ENCODE assay signal across 8 cellular contexts in genomic region chr3:71926242-71926560, GRCh38.
DNase-seq lines count a peak whose midpoint lies in the region; ATAC-seq and TF ChIP-seq lines count a peak whose summit lies in the region.

No MANE protein-coding gene starts in this region.

- no peak overlapping the region for H2BK120ac ChIP-seq in mesendoderm (ENCODE audit: low read depth, low read length)

- H3K27me3 Mint-ChIP-seq in CD8-positive, alpha-beta T cell (ENCODE audit: low read depth), result no peaks in the 10 kb centered on the region

- ATAC-seq in GM18511 (IDR thresholded peaks at IDR 0.05; ENCODE audit: unreplicated experiment), result peak; percentile 53
- peak; percentile 74 for ATAC-seq in body of pancreas
- ATAC-seq in CD8-positive, alpha-beta T cell, result no peak

- no peak overlapping the region for H3K27ac Mint-ChIP-seq in CD8-positive, alpha-beta T cell

- no peak overlapping the region for H4K5ac ChIP-seq in mesendoderm (ENCODE audit: low read length)

- 7 to 10% methylated on average over 2 of the region's 2 CpGs for WGBS in body of pancreas, 2 donors
- WGBS in mesendoderm (ENCODE audit: extremely low coverage, insufficient coverage, low lambda C conversion rate), result no CpG with 5 or more reads among the region's 2 CpGs

- no peak for TF ChIP-seq POLR2A in body of pancreas (IDR thresholded peaks at IDR 0.05)

- H3K4me2 ChIP-seq in mesendoderm (ENCODE audit: low read length), result no peak overlapping the region

- no peak overlapping the region for H4K8ac ChIP-seq in mesendoderm (ENCODE audit: low read depth, low read length)

- H2AK5ac ChIP-seq in mesendoderm (ENCODE audit: low read length), result no peak overlapping the region

- no peak overlapping the region for H3K4me3 Mint-ChIP-seq in CD8-positive, alpha-beta T cell

- H3K9ac ChIP-seq in mesendoderm (ENCODE audit: low read length), result no peak overlapping the region

- H3K36me3 ChIP-seq in body of pancreas (replicated peaks in 1 of 2; ENCODE audit: insufficient read depth in 1 of 2, low read depth in 2 of 2) (no peaks in the 10 kb centered on the region), mesendoderm (ENCODE audit: control insufficient read depth, insufficient read depth, low read length) (no peaks in the 10 kb centered on the region)
- H3K36me3 ChIP-seq in effector memory CD4-positive, alpha-beta T cell (ENCODE audit: control insufficient read depth, insufficient read depth, low read length), result no peaks in the 10 kb centered on the region
- H3K36me3 ChIP-seq in CD8-positive, alpha-beta T cell (ENCODE audit: insufficient read depth, low read length), result no peaks in the 10 kb centered on the region

- H3K4me1 ChIP-seq in body of pancreas, result no peaks in the 10 kb centered on the region
- H3K4me1 ChIP-seq in mesendoderm (ENCODE audit: control insufficient read depth, low read depth, low read length), result no peaks in the 10 kb centered on the region
- H3K4me1 ChIP-seq in effector memory CD4-positive, alpha-beta T cell (ENCODE audit: control insufficient read depth, insufficient read depth, low read length, poor library complexity, severe bottlenecking), result no peaks in the 10 kb centered on the region
- H3K4me1 ChIP-seq in CD8-positive, alpha-beta T cell (ENCODE audit: insufficient read depth, low read length), result no peaks in the 10 kb centered on the region

- intact Hi-C loops in body of pancreas (cut with DNase I), result no loop called here
- intact Hi-C loops in CD8-positive, alpha-beta T cell (cut with DNase I, micrococcal nuclease), result loop anchor here (1.0 to 2.0 kb wide), 2 partner anchors 895 to 896 kb away; no protein-coding TSS in a partner anchor

- no peaks in the 10 kb centered on the region for H3K36me3 Mint-ChIP-seq in CD8-positive, alpha-beta T cell

- H3K79me2 ChIP-seq in mesendoderm (ENCODE audit: control insufficient read depth, insufficient read depth, low read length), result no peaks in the 10 kb centered on the region

- H3K4me3 ChIP-seq in AG04449 (ENCODE audit: low read depth, low read length) (no peak overlapping the region), body of pancreas (no peak overlapping the region), mesendoderm (ENCODE audit: low read length) (no peak overlapping the region)
- no peak overlapping the region for H3K4me3 ChIP-seq in effector memory CD4-positive, alpha-beta T cell (ENCODE audit: insufficient read depth, low read depth, low read length, poor library complexity, severe bottlenecking)
- no peak overlapping the region for H3K4me3 ChIP-seq in CD8-positive, alpha-beta T cell (ENCODE audit: low read depth, low read length)

- H3K27ac ChIP-seq in body of pancreas (no peak overlapping the region), mesendoderm (ENCODE audit: low read depth, low read length) (no peak overlapping the region)
- no peak overlapping the region for H3K27ac ChIP-seq in effector memory CD4-positive, alpha-beta T cell (ENCODE audit: insufficient read depth, low read length, poor library complexity, severe bottlenecking)
- no peak overlapping the region for H3K27ac ChIP-seq in CD8-positive, alpha-beta T cell (ENCODE audit: low read depth, low read length)

- no peak overlapping the region for H3K56ac ChIP-seq in mesendoderm (ENCODE audit: low read length)

- POLR2A ChIA-PET in AG04449 (lab: Yijun Ruan, JAX), result no interaction called here
- POLR2A ChIA-PET in CD8-positive, alpha-beta T cell (lab: Charles Lee), result no interaction called here

- H3K18ac ChIP-seq in mesendoderm (ENCODE audit: low read length), result no peak overlapping the region

- no peak overlapping the region for H2BK15ac ChIP-seq in mesendoderm (replicated peaks; ENCODE audit: low read depth)

- CTCF ChIA-PET in AG04449 (lab: Yijun Ruan, JAX), result interaction anchor here (1.0 to 1.2 kb wide), 2 partner anchors 339 to 893 kb away, joined by 3 read pairs; no protein-coding TSS in a partner anchor
- CTCF ChIA-PET in CD8-positive, alpha-beta T cell (lab: Charles Lee), result interaction anchor here (0.6 to 3.3 kb wide), 2 partner anchors 10 to 896 kb away, joined by 3 to 18 read pairs; no protein-coding TSS in a partner anchor

- H3K79me1 ChIP-seq in mesendoderm (ENCODE audit: low read length), result no peaks in the 10 kb centered on the region

- H3K23ac ChIP-seq in mesendoderm (ENCODE audit: low read length), result no peak overlapping the region

- no peaks in the 10 kb centered on the region for H3K4me1 Mint-ChIP-seq in CD8-positive, alpha-beta T cell (ENCODE audit: low read depth)

- no peak overlapping the region for H3K4ac ChIP-seq in mesendoderm (ENCODE audit: low read depth, low read length)

- no peak overlapping the region for H2BK5ac ChIP-seq in mesendoderm (ENCODE audit: low read length)

- peak; percentile 8 for TF ChIP-seq CTCF in AG04449 (IDR thresholded peaks at IDR 0.05; ENCODE audit: insufficient read depth, low read length, missing control alignments)
- peak in 6 of 7 experiments; percentile 37 to 72 (median 63) for TF ChIP-seq CTCF in body of pancreas (IDR thresholded peaks at IDR 0.05)
- no peak for TF ChIP-seq CTCF in CD8-positive, alpha-beta T cell (IDR thresholded peaks at IDR 0.05)

- no peaks in the 10 kb centered on the region for H3K9me3 Mint-ChIP-seq in CD8-positive, alpha-beta T cell

- H3K27me3 ChIP-seq in body of pancreas (no peaks in the 10 kb centered on the region), mesendoderm (ENCODE audit: insufficient read depth, low read length, poor library complexity) (no peaks in the 10 kb centered on the region)
- no peaks in the 10 kb centered on the region for H3K27me3 ChIP-seq in effector memory CD4-positive, alpha-beta T cell (replicated peaks; ENCODE audit: control insufficient read depth, insufficient read depth, low read length, poor library complexity, severe bottlenecking)
- H3K27me3 ChIP-seq in CD8-positive, alpha-beta T cell (ENCODE audit: insufficient read depth, low read length), result no peaks in the 10 kb centered on the region

- DNase-seq in AG04449 (ENCODE audit: low read depth, low spot score), result no peak
- peak; percentile 62 for DNase-seq in NCI-H1092 treated with DMSO at 0.1 percent for 48 hours (lab: John Stamatoyannopoulos, UW)
- peak; percentile 60 to 74 (median 68) for DNase-seq in body of pancreas
- DNase-seq in mesendoderm, result peak; percentile 94
- DNase-seq in effector memory CD4-positive, alpha-beta T cell, result no peak
- no peak for DNase-seq in CD8-positive, alpha-beta T cell
- DNase-seq in NCI-H1694 treated with DMSO at 0.1 percent for 48 hours (lab: John Stamatoyannopoulos, UW), result no peak

- no peaks in the 10 kb centered on the region for H3K9me3 ChIP-seq in body of pancreas
- no peaks in the 10 kb centered on the region for H3K9me3 ChIP-seq in effector memory CD4-positive, alpha-beta T cell (ENCODE audit: control insufficient read depth, low read length)
- no peaks in the 10 kb centered on the region for H3K9me3 ChIP-seq in CD8-positive, alpha-beta T cell (ENCODE audit: low read length)

Comparison
In these comparisons a context has a peak if more than half of its experiments do, and no peak if none do; other contexts are left out.
1. DNase-seq: peak in NCI-H1092 treated with DMSO at 0.1 percent for 48 hours (single experiment), body of pancreas (4 of 4) and mesendoderm (single experiment); none in AG04449 (single experiment), effector memory CD4-positive, alpha-beta T cell (0 of 3), CD8-positive, alpha-beta T cell (0 of 7) and NCI-H1694 treated with DMSO at 0.1 percent for 48 hours (single experiment).